8 cellular contexts compared by ENCODE assay signal in genomic region chr1:117534995-117535467, GRCh38.
DNase-seq lines count a peak whose midpoint lies in the region; ATAC-seq and TF ChIP-seq lines count a peak whose summit lies in the region.

No MANE protein-coding gene starts in this region.

- CTCF ChIA-PET in Caco-2 (lab: Charles Lee): interaction anchor here (0.6 to 1.5 kb wide), 13 partner anchors 11 to 279 kb away, joined by 3 to 9 read pairs (median 4); no protein-coding TSS in a partner anchor
- CTCF ChIA-PET in activated CD8-positive, alpha-beta memory T cell treated with anti-CD3 and anti-CD28 coated beads, Interleukin-2, amount 10 ng/mL, durations not matched to agents 7 days and 5 days (lab: Charles Lee): interaction anchor here (0.6 to 10.5 kb wide), 66 partner anchors 10 to 475 kb away, joined by 3 to 261 read pairs (median 5); partner anchors contain the start of genes GDAP2, TTF2 and WDR3

- H3K27ac ChIP-seq in neutrophil: no peak overlapping the region

- no peaks in the 10 kb centered on the region for H3K27me3 ChIP-seq in Caco-2 (replicated peaks; ENCODE audit: control insufficient read depth, insufficient read depth, low read length)
- H3K27me3 ChIP-seq in neutrophil: peaks cover 9% of the 10 kb centered on the region

- H3K9me3 Mint-ChIP-seq in Caco-2 (ENCODE audit: unreplicated experiment): no peaks in the 10 kb centered on the region
- H3K9me3 Mint-ChIP-seq in activated CD8-positive, alpha-beta memory T cell treated with anti-CD3 and anti-CD28 coated beads, Interleukin-2, amount 10 ng/mL, durations not matched to agents 7 days and 5 days (ENCODE audit: low read depth): no peaks in the 10 kb centered on the region

- peak; percentile 28 to 40 for TF ChIP-seq CTCF in Caco-2 (IDR thresholded peaks at IDR 0.05; ENCODE audit: insufficient read depth in 1 of 2, low read depth in 1 of 2, low read length in 1 of 2, severe bottlenecking in 1 of 2, unreplicated experiment in 1 of 2)
- TF ChIP-seq CTCF in fibroblast of mammary gland (conservative IDR thresholded peaks at IDR 0.05; ENCODE audit: control insufficient read depth, insufficient read depth, low read depth, low read length): peak; percentile 77
- TF ChIP-seq CTCF in neutrophil (IDR thresholded peaks at IDR 0.05): peak; percentile 10

- ATAC-seq in GM19397 (IDR thresholded peaks at IDR 0.05; ENCODE audit: unreplicated experiment): peak; percentile 66
- peak; percentile 60 for ATAC-seq in HG03520 (IDR thresholded peaks at IDR 0.05; ENCODE audit: unreplicated experiment)
- ATAC-seq in activated CD8-positive, alpha-beta memory T cell treated with anti-CD3 and anti-CD28 coated beads, Interleukin-2, amount 10 ng/mL, durations not matched to agents 7 days and 5 days: peak; percentile 92

- intact Hi-C loops in Caco-2 (cut with micrococcal nuclease; ENCODE audit: unreplicated experiment): loop anchor here (1.0 to 5.0 kb wide), 4 partner anchors 55 to 219 kb away; no protein-coding TSS in a partner anchor

- POLR2A ChIA-PET in Caco-2 (lab: Charles Lee): no interaction called here

- no peaks in the 10 kb centered on the region for H3K4me1 Mint-ChIP-seq in Caco-2 (ENCODE audit: low read depth, unreplicated experiment)
- peaks cover 5% of the 10 kb centered on the region for H3K4me1 Mint-ChIP-seq in activated CD8-positive, alpha-beta memory T cell treated with anti-CD3 and anti-CD28 coated beads, Interleukin-2, amount 10 ng/mL, durations not matched to agents 7 days and 5 days

- H3K36me3 Mint-ChIP-seq in Caco-2 (ENCODE audit: insufficient read depth, unreplicated experiment): no peaks in the 10 kb centered on the region
- peaks cover 1% of the 10 kb centered on the region for H3K36me3 Mint-ChIP-seq in activated CD8-positive, alpha-beta memory T cell treated with anti-CD3 and anti-CD28 coated beads, Interleukin-2, amount 10 ng/mL, durations not matched to agents 7 days and 5 days

- H3K36me3 ChIP-seq in Caco-2 (ENCODE audit: control insufficient read depth, insufficient read depth, low read length) (no peaks in the 10 kb centered on the region), neutrophil (no peaks in the 10 kb centered on the region)

- no peak overlapping the region for H3K4me3 Mint-ChIP-seq in Caco-2 (ENCODE audit: unreplicated experiment)
- H3K4me3 Mint-ChIP-seq in activated CD8-positive, alpha-beta memory T cell treated with anti-CD3 and anti-CD28 coated beads, Interleukin-2, amount 10 ng/mL, durations not matched to agents 7 days and 5 days: no peak overlapping the region

- H3K9me3 ChIP-seq in Caco-2 (no peaks in the 10 kb centered on the region), neutrophil (peaks cover 2% of the 10 kb centered on the region)

- H3K4me3 ChIP-seq in Caco-2 (ENCODE audit: low read depth, low read length): no peak overlapping the region
- no peak overlapping the region for H3K4me3 ChIP-seq in fibroblast of mammary gland (ENCODE audit: control insufficient read depth, low read depth, low read length)
- H3K4me3 ChIP-seq in neutrophil (ENCODE audit: low read depth in 1 of 2, low read length in 1 of 2): no peak overlapping the region

- BruUV-seq in Caco-2 (replicated peaks; lab: Mats Ljungman, UMichigan): no TSS peak

- DNase-seq in Caco-2 (peak; percentile 52 to 60), NCI-H526 treated with DMSO at 0.1 percent for 48 hours (lab: John Stamatoyannopoulos, UW) (peak; percentile 62), fibroblast of mammary gland (ENCODE audit: low read depth) (peak; percentile 78), NCI-H128 (lab: John Stamatoyannopoulos, UW; ENCODE audit: unreplicated experiment) (no peak)
- peak; percentile 55 for DNase-seq in activated CD8-positive, alpha-beta memory T cell treated with anti-CD3 and anti-CD28 coated beads, Interleukin-2, amount 10 ng/mL, durations not matched to agents 7 days and 5 days

- H3K4me1 ChIP-seq in Caco-2: no peaks in the 10 kb centered on the region
- peaks cover under 1 to 8% of the 10 kb centered on the region in 2 experiments for H3K4me1 ChIP-seq in neutrophil (ENCODE audit: control insufficient read depth in 1 of 2, insufficient read depth in 1 of 2, low read depth in 1 of 2, low read length in 1 of 2)

- H3K27ac Mint-ChIP-seq in Caco-2 (ENCODE audit: unreplicated experiment): no peak overlapping the region
- no peak overlapping the region for H3K27ac Mint-ChIP-seq in activated CD8-positive, alpha-beta memory T cell treated with anti-CD3 and anti-CD28 coated beads, Interleukin-2, amount 10 ng/mL, durations not matched to agents 7 days and 5 days

- H3K27me3 Mint-ChIP-seq in Caco-2 (ENCODE audit: insufficient read depth, unreplicated experiment): no peaks in the 10 kb centered on the region
- H3K27me3 Mint-ChIP-seq in activated CD8-positive, alpha-beta memory T cell treated with anti-CD3 and anti-CD28 coated beads, Interleukin-2, amount 10 ng/mL, durations not matched to agents 7 days and 5 days: no peaks in the 10 kb centered on the region

Comparison
In these comparisons a context has a peak if more than half of its experiments do, and no peak if none do; other contexts are left out.
1. CTCF ChIP-seq: peak in every context shown above with its lines; median percentile 77 in fibroblast of mammary gland; 34 in Caco-2; 10 in neutrophil.